ENCODE assay signal across 8 cellular contexts in the genomic region with DNA sequence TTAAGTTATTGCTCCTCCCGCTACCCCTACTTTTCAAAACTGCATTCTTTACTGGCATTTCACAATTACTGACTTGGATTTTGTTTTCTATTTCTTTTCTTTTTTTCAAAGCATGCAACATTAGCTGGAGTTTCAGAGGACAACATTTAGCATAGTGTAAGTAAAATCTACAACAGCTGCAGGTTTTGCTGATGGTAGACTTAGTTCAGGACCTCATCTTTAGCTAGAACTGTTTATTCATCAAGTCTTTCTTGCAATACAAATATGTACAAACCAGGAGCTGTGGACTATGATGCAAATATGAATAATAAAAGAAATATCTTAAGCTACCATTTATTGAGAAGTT. TPM values are rescaled to one million over a fixed set of nuclear protein-coding genes. Genes with fewer than 3 reads are reported as not detected.
DNase-seq lines count a peak whose midpoint lies in the region; ATAC-seq and TF ChIP-seq lines count a peak whose summit lies in the region.

No MANE protein-coding gene starts in this region.

- peaks cover 3% of the 10 kb centered on the region for H3K27me3 Mint-ChIP-seq in neural progenitor cell (ENCODE audit: insufficient read depth, low read depth)

- H3K4me1 ChIP-seq in ES-I3 (ENCODE audit: insufficient read depth, low read length) (no peaks in the 10 kb centered on the region), neural progenitor cell (no peaks in the 10 kb centered on the region)

- H4K20me1 ChIP-seq in neural progenitor cell (ENCODE audit: low read depth): no peaks in the 10 kb centered on the region

- DNase-seq in choroid plexus epithelial cell (ENCODE audit: low read depth) (no peak), neural progenitor cell (ENCODE audit: low spot score) (no peak), AG20443 (ENCODE audit: low spot score) (no peak), NCI-H2171 treated with DMSO at 0.1 percent for 48 hours (lab: John Stamatoyannopoulos, UW) (no peak), NCI-H2081 (lab: John Stamatoyannopoulos, UW) (no peak), kidney glomerular epithelial cell (lab: John Stamatoyannopoulos, UW) (no peak)

- ATAC-seq in HG03469 (IDR thresholded peaks at IDR 0.05; ENCODE audit: unreplicated experiment): peak; percentile 2

- peaks cover 13% of the 10 kb centered on the region for H3K79me2 ChIP-seq in neural progenitor cell (ENCODE audit: low read depth)

- H3K27ac Mint-ChIP-seq in neural progenitor cell: no peak overlapping the region

- H2AFZ ChIP-seq in neural progenitor cell (replicated peaks): peak overlapping the region; percentile 100

- no peaks in the 10 kb centered on the region for H3F3A ChIP-seq in neural progenitor cell (ENCODE audit: low read depth)

- no peaks in the 10 kb centered on the region for H3K36me3 Mint-ChIP-seq in neural progenitor cell

- H3K36me3 ChIP-seq in ES-I3 (ENCODE audit: insufficient read depth, low read length) (no peaks in the 10 kb centered on the region), neural progenitor cell (no peaks in the 10 kb centered on the region)

- H3K27ac ChIP-seq in neural progenitor cell: no peak overlapping the region

- H3K4me3 ChIP-seq in choroid plexus epithelial cell (ENCODE audit: low read depth, low read length) (peak overlapping the region; percentile 94), neural progenitor cell (peak overlapping the region; percentile 88)

- TF ChIP-seq CTCF in choroid plexus epithelial cell (conservative IDR thresholded peaks at IDR 0.05; ENCODE audit: low read depth, low read length): no peak
- no peak for TF ChIP-seq CTCF in neural progenitor cell (IDR thresholded peaks at IDR 0.05)

- no peaks in the 10 kb centered on the region for H3K9me3 Mint-ChIP-seq in neural progenitor cell

- H3K9ac ChIP-seq in ES-I3 (ENCODE audit: low read depth, low read length): peak overlapping the region; percentile 92
- H3K9ac ChIP-seq in neural progenitor cell: no peak overlapping the region

- H3K27me3 ChIP-seq in neural progenitor cell: peaks cover 52% of the 10 kb centered on the region

- no peaks in the 10 kb centered on the region for H3K9me3 ChIP-seq in ES-I3 (ENCODE audit: control insufficient read depth, insufficient read depth, low read length)
- no peaks in the 10 kb centered on the region for H3K9me3 ChIP-seq in neural progenitor cell (ENCODE audit: low read depth)

- H3K4me1 Mint-ChIP-seq in neural progenitor cell: peaks cover 16% of the 10 kb centered on the region

- peak overlapping the region; percentile 94 for H3K4me3 Mint-ChIP-seq in neural progenitor cell

- peak overlapping the region; percentile 86 for H3K4me2 ChIP-seq in neural progenitor cell

RNA-seq across cellular contexts. Expression of a gene that starts 0.7 kb away (rescaled TPM):
- 22.0 and 28.8 TPM in 2 replicates for total RNA-seq in neural progenitor cell (ENCODE audit: low replicate concordance)
